ENCODE assay signal across 8 cellular contexts in genomic region chr5:151223447-151224264, GRCh38.
DNase-seq lines count a peak whose midpoint lies in the region; ATAC-seq and FAIRE-seq lines count a peak whose summit lies in the region.

TSS of gene CCDC69 (minus strand) at chr5:151224092. CDS start at chr5:151223970, 122 bp downstream.

- H3K4me3 ChIP-seq in neuron (ENCODE audit: low read length) = peak within 1 kb of the TSS; percentile 55

- no peaks in the 10 kb centered on the region for H3K36me3 ChIP-seq in neuron (ENCODE audit: insufficient read depth, low read length)

- H2AFZ ChIP-seq in neuron (ENCODE audit: low read depth, low read length) = peak within 1 kb of the TSS; percentile 100

- DNase-seq in DMS53 (lab: John Stamatoyannopoulos, UW) (peak; percentile 90), RKO (ENCODE audit: low spot score) (peak; percentile 80), germinal center (ENCODE audit: low spot score) (peak; percentile 80), urothelium cell line (ENCODE audit: low spot score) (peak; percentile 89)
- DNase-seq in activated gamma-delta T cell treated with anti-CD3 and anti-CD28 coated beads, Interleukin-2, amount 50 U/mL, for 16 hours (ENCODE audit: low read depth) = peak; percentile 36

- ATAC-seq in GM19467 (IDR thresholded peaks at IDR 0.05; ENCODE audit: unreplicated experiment) = peak; percentile 69
- peak; percentile 66 for ATAC-seq in HG03571 (IDR thresholded peaks at IDR 0.05; ENCODE audit: unreplicated experiment)

- no peaks in the 10 kb centered on the region for H3K9me3 ChIP-seq in neuron (ENCODE audit: low read length)

- H3K27me3 ChIP-seq in neuron (ENCODE audit: insufficient read depth, low read length) = peaks cover 28% of the 10 kb centered on the region

- no peak for FAIRE-seq in urothelium cell line (lab: Jason Lieb, UNC)

- peaks cover 4% of the 10 kb centered on the region for H3K4me1 ChIP-seq in neuron (ENCODE audit: insufficient read depth, low read length)

Comparison
In these comparisons a context has a peak if more than half of its experiments do, and no peak if none do; other contexts are left out.
1. Peak in every context shown above with its lines: DNase-seq, ATAC-seq and H3K4me3 ChIP-seq.
2. DNase-seq: peak in every context shown above with its lines; median percentile 90 in DMS53; 89 in urothelium cell line; 80 in RKO; 80 in germinal center; 36 in activated gamma-delta T cell treated with anti-CD3 and anti-CD28 coated beads, Interleukin-2, amount 50 U/mL, for 16 hours.